In genomic region chr6:169725270-169726048, GRCh38 we compare ENCODE assay signal across 1 cellular context.
A peak's percentile ranks its signal among the peaks of the same experiment; 100 is the strongest.
TF ChIP-seq lines count a peak whose summit lies in the region.

No MANE protein-coding gene starts in this region.

TF ChIP-seq in HepG2, 621 proteins besides CTCF, POLR2A, EP300 and RAD21 (continued from another document and continues in another):
- TF ChIP-seq NAIF1 (CRISPR knock-in tag; IDR thresholded peaks at IDR 0.05; ENCODE audit: borderline replicate concordance): peak; percentile 82; the same call in 1 of the 2 replicates
- TF ChIP-seq HDAC6 (IDR thresholded peaks at IDR 0.05; ENCODE audit: low read depth, low read length): no peak
- no peak for TF ChIP-seq AFF4 (CRISPR knock-in tag; IDR thresholded peaks at IDR 0.05)
- TF ChIP-seq PRDM4 (CRISPR knock-in tag; IDR thresholded peaks at IDR 0.05; ENCODE audit: borderline replicate concordance): no peak
- no peak for TF ChIP-seq RNF2 (conservative IDR thresholded peaks at IDR 0.05; ENCODE audit: low read depth)
- no peak for TF ChIP-seq NBN (conservative IDR thresholded peaks at IDR 0.05)
- TF ChIP-seq ZBTB20 (CRISPR knock-in tag; IDR thresholded peaks at IDR 0.05; ENCODE audit: borderline replicate concordance, low read depth): peak; percentile 95; the same call in 1 of the 2 replicates
- TF ChIP-seq TEF (CRISPR knock-in tag; IDR thresholded peaks at IDR 0.05): peak; percentile 84; the same call in 1 of the 2 replicates
- no peak for TF ChIP-seq KLF12 (CRISPR knock-in tag; IDR thresholded peaks at IDR 0.05; ENCODE audit: borderline replicate concordance)
- TF ChIP-seq ZNF10 (CRISPR knock-in tag; IDR thresholded peaks at IDR 0.05; ENCODE audit: borderline replicate concordance, low read depth): no peak; the same call in 1 of the 2 replicates
- peak; percentile 65; the same call in 1 of the 2 replicates for TF ChIP-seq ZNF557 (CRISPR knock-in tag; IDR thresholded peaks at IDR 0.05)
- peak; percentile 76; the same call in 1 of the 2 replicates for TF ChIP-seq CHD4 (IDR thresholded peaks at IDR 0.05; ENCODE audit: borderline replicate concordance, low read length)
- no peak for TF ChIP-seq HBP1 (CRISPR knock-in tag; IDR thresholded peaks at IDR 0.05; ENCODE audit: low read depth)
- no peak for TF ChIP-seq NFRKB (IDR thresholded peaks at IDR 0.05)
- TF ChIP-seq ZNF143 (CRISPR knock-in tag; IDR thresholded peaks at IDR 0.05): no peak; the same call in 1 of the 2 replicates
- no peak for TF ChIP-seq ZNF207 (IDR thresholded peaks at IDR 0.05; ENCODE audit: borderline replicate concordance)
- no peak for TF ChIP-seq PAF1 (CRISPR knock-in tag; IDR thresholded peaks at IDR 0.05)
- TF ChIP-seq ZNF280D (CRISPR knock-in tag; IDR thresholded peaks at IDR 0.05): peak; percentile 65; the same call in 1 of the 2 replicates
- TF ChIP-seq ATF3 (CRISPR knock-in tag; IDR thresholded peaks at IDR 0.05): peak; percentile 60; the same call in 1 of the 2 replicates
- no peak for TF ChIP-seq IKZF4 (CRISPR knock-in tag; IDR thresholded peaks at IDR 0.05; ENCODE audit: borderline replicate concordance, low read depth, not compliant biosample characterization)
- TF ChIP-seq ZBTB7A (CRISPR knock-in tag; IDR thresholded peaks at IDR 0.05): 0 out of 2 replicates have a peak, but pooled peaks have one; percentile 25
- TF ChIP-seq PLRG1 (conservative IDR thresholded peaks at IDR 0.05): no peak
- TF ChIP-seq ZFX (CRISPR knock-in tag; IDR thresholded peaks at IDR 0.05; ENCODE audit: low read depth): peak; percentile 64
- TF ChIP-seq TEAD3 (CRISPR knock-in tag; optimal IDR thresholded peaks at IDR 0.05; ENCODE audit: borderline replicate concordance): peak; percentile 77
- TF ChIP-seq ZBTB49 (CRISPR knock-in tag; IDR thresholded peaks at IDR 0.05; ENCODE audit: borderline replicate concordance): no peak
- TF ChIP-seq ZBTB33 (CRISPR knock-in tag; IDR thresholded peaks at IDR 0.05): 0 out of 2 replicates have a peak, but pooled peaks have one; percentile 7
- TF ChIP-seq ZNF784 (CRISPR knock-in tag; IDR thresholded peaks at IDR 0.05; ENCODE audit: borderline replicate concordance): peak; percentile 72; the same call in 1 of the 2 replicates
- peak; percentile 91 for TF ChIP-seq ZSCAN29 (CRISPR knock-in tag; conservative IDR thresholded peaks at IDR 0.05)
- no peak for TF ChIP-seq GTF2F1 (IDR thresholded peaks at IDR 0.05; ENCODE audit: low read length)
- peak; percentile 7; the same call in 1 of the 2 replicates for TF ChIP-seq HNRNPL (IDR thresholded peaks at IDR 0.05; ENCODE audit: low read depth, low read length)
- TF ChIP-seq ZMAT5 (CRISPR knock-in tag; IDR thresholded peaks at IDR 0.05; ENCODE audit: borderline replicate concordance, low read depth): no peak
- TF ChIP-seq ZBTB14 (CRISPR knock-in tag; IDR thresholded peaks at IDR 0.05): no peak
- TF ChIP-seq USF2 (IDR thresholded peaks at IDR 0.05; ENCODE audit: low read depth, low read length): 0 out of 2 replicates have a peak, but pooled peaks have one; percentile 39
- peak; percentile 33; the same call in 1 of the 2 replicates for TF ChIP-seq USF2 (CRISPR knock-in tag; IDR thresholded peaks at IDR 0.05; ENCODE audit: borderline replicate concordance)
- TF ChIP-seq MAFG (CRISPR knock-in tag; IDR thresholded peaks at IDR 0.05): no peak
